In genomic region chr1:235932090-235932510, GRCh38 we compare ENCODE assay signal across 13 cellular contexts.
A peak's percentile ranks its signal among the peaks of the same experiment; 100 is the strongest.
DNase-seq lines count a peak whose midpoint lies in the region; ATAC-seq and TF ChIP-seq lines count a peak whose summit lies in the region.
"Had no signal": no experiment of that assay in that cellular context is flagged by ENCODE, and none has a peak within 500 bp of the region (broad histone marks: within the 10 kb centered on the region; RNA-seq: fewer than 3 reads in every experiment).

No MANE protein-coding gene starts in this region.

- H3K27ac ChIP-seq in breast epithelium (peak overlapping the region; percentile 65 to 76), H9 (ENCODE audit: insufficient read length, low read depth, low read length) (no peak overlapping the region)
- H3K27ac ChIP-seq: ascending aorta, SK-N-MC had no signal

- DNase-seq in MV-4-11 (lab: John Stamatoyannopoulos, UW), result peak; percentile 73
- DNase-seq in breast epithelium (ENCODE audit: low spot score in 2 of 2), result peak in 1 of 2 donors; percentile 50
- no peak for DNase-seq in stimulated activated naive B cell treated with anti-CD40 and anti-IgM and Interleukin-4, amounts not matched to agents 10 μg/mL and 1 μg/mL and 100 μg/mL, for 72 hours
- DNase-seq in H9, result no peak
- no peak for DNase-seq in stimulated activated CD4-positive, alpha-beta T cell treated with anti-CD3 and anti-CD28 coated beads, Interleukin-4, amount 100 ng/mL, for 24 hours
- DNase-seq in HFFc6, result no peak
- DNase-seq: DMS79 treated with DMSO at 0.1 percent for 48 hours, kidney, NCI-H1105 had no signal

- H3K23ac ChIP-seq in H9 (ENCODE audit: insufficient read length, low read depth, low read length), result no peak overlapping the region

- H3K4me2 ChIP-seq in H9 (ENCODE audit: insufficient read depth, insufficient read length, low read length), result no peak overlapping the region

- H3K4me3 Mint-ChIP-seq in stimulated activated naive B cell treated with anti-CD40 and anti-IgM and Interleukin-4, amounts not matched to agents 10 μg/mL and 1 μg/mL and 100 μg/mL, for 72 hours, result peak overlapping the region; percentile 52 to 55
- H3K4me3 Mint-ChIP-seq in H9 (no peak overlapping the region), HFFc6 (no peak overlapping the region)

- H2BK12ac ChIP-seq in H9 (ENCODE audit: insufficient read length, low read depth, low read length), result no peak overlapping the region

- H3K18ac ChIP-seq in H9 (ENCODE audit: insufficient read length, low read depth, low read length), result no peak overlapping the region

- TF ChIP-seq POLR2A in breast epithelium (IDR thresholded peaks at IDR 0.05), result no peak

- no peak overlapping the region for H3K56ac ChIP-seq in H9 (ENCODE audit: insufficient read length, low read depth, low read length)

- H3K27ac Mint-ChIP-seq in stimulated activated naive B cell treated with anti-CD40 and anti-IgM and Interleukin-4, amounts not matched to agents 10 μg/mL and 1 μg/mL and 100 μg/mL, for 72 hours, result no peak overlapping the region
- H3K27ac Mint-ChIP-seq in H9 (peak overlapping the region in 1 of 3 experiments; percentile 67; a peak in 2 of 7 replicates), HFFc6 (no peak overlapping the region)

- intact Hi-C loops in breast epithelium (cut with DNase I; ENCODE audit: low total_unique reads), result no loop called here

- H3K79me1 ChIP-seq in H9 (ENCODE audit: insufficient read depth, low read depth, low read length, poor library complexity, severe bottlenecking), result no peaks in the 10 kb centered on the region

- H4K91ac ChIP-seq in H9 (ENCODE audit: insufficient read length, low read depth, low read length), result no peak overlapping the region

- no peaks in the 10 kb centered on the region for H3K79me2 ChIP-seq in H9 (ENCODE audit: insufficient read depth, low read length)

- no peak for TF ChIP-seq CTCF in breast epithelium (IDR thresholded peaks at IDR 0.05)
- TF ChIP-seq CTCF in H9 (conservative IDR thresholded peaks at IDR 0.05), result no peak
- TF ChIP-seq CTCF in HFFc6 (IDR thresholded peaks at IDR 0.05), result no peak

- H4K8ac ChIP-seq in H9 (replicated peaks; ENCODE audit: insufficient read length, low read depth, low read length), result no peak overlapping the region

- no peaks in the 10 kb centered on the region for H3K9me3 Mint-ChIP-seq in stimulated activated naive B cell treated with anti-CD40 and anti-IgM and Interleukin-4, amounts not matched to agents 10 μg/mL and 1 μg/mL and 100 μg/mL, for 72 hours
- H3K9me3 Mint-ChIP-seq in H9 (no peaks in the 10 kb centered on the region), HFFc6 (no peaks in the 10 kb centered on the region)

- H3K9ac ChIP-seq in H9 (ENCODE audit: extremely low read depth, insufficient read length, low read length), result no peak overlapping the region

- no peak overlapping the region for H3T11ph ChIP-seq in H9 (ENCODE audit: low read length)

- peaks cover 0 to under 1% of the 10 kb centered on the region in 2 donors for H3K36me3 Mint-ChIP-seq in stimulated activated naive B cell treated with anti-CD40 and anti-IgM and Interleukin-4, amounts not matched to agents 10 μg/mL and 1 μg/mL and 100 μg/mL, for 72 hours
- H3K36me3 Mint-ChIP-seq in H9 (ENCODE audit: insufficient read depth in 1 of 3, low read depth in 3 of 3) (no peaks in the 10 kb centered on the region), HFFc6 (ENCODE audit: low read depth) (no peaks in the 10 kb centered on the region)

- H2AFZ ChIP-seq in H9 (ENCODE audit: low read length), result no peak overlapping the region

- H3K4me1 ChIP-seq in breast epithelium (no peaks in the 10 kb centered on the region), H9 (ENCODE audit: insufficient read depth, low read length) (no peaks in the 10 kb centered on the region)

- no peak overlapping the region for H2BK5ac ChIP-seq in H9 (ENCODE audit: insufficient read length, low read length)

- H2AK5ac ChIP-seq in H9 (ENCODE audit: insufficient read length, low read length), result no peak overlapping the region

- no peaks in the 10 kb centered on the region for H3K27me3 Mint-ChIP-seq in stimulated activated naive B cell treated with anti-CD40 and anti-IgM and Interleukin-4, amounts not matched to agents 10 μg/mL and 1 μg/mL and 100 μg/mL, for 72 hours
- H3K27me3 Mint-ChIP-seq in H9 (ENCODE audit: low read depth) (peaks cover 12% of the 10 kb centered on the region), HFFc6 (ENCODE audit: insufficient read depth) (peaks cover 3% of the 10 kb centered on the region)

- no peaks in the 10 kb centered on the region for H3K27me3 ChIP-seq in breast epithelium
- no peaks in the 10 kb centered on the region for H3K27me3 ChIP-seq in H9 (ENCODE audit: insufficient read depth, low read length)
- H3K27me3 ChIP-seq: ascending aorta had no signal

- H4K20me1 ChIP-seq in H9 (ENCODE audit: control insufficient read depth, insufficient read depth, insufficient read length), result no peaks in the 10 kb centered on the region

- H3K4ac ChIP-seq in H9 (ENCODE audit: low read depth, low read length), result no peak overlapping the region

- peaks cover 51 to 79% of the 10 kb centered on the region in 2 donors for H3K4me1 Mint-ChIP-seq in stimulated activated naive B cell treated with anti-CD40 and anti-IgM and Interleukin-4, amounts not matched to agents 10 μg/mL and 1 μg/mL and 100 μg/mL, for 72 hours
- H3K4me1 Mint-ChIP-seq in H9, result peaks cover 9 to 21% of the 10 kb centered on the region in 2 experiments
- no peaks in the 10 kb centered on the region for H3K4me1 Mint-ChIP-seq in HFFc6 (ENCODE audit: low read depth)

- H3K4me3 ChIP-seq in breast epithelium, result no peak overlapping the region
- H3K4me3 ChIP-seq: ascending aorta, SK-N-MC had no signal

- no peak overlapping the region; the same call in 1 of the 2 replicates for H3K14ac ChIP-seq in H9 (ENCODE audit: insufficient read depth, low read length)

- ATAC-seq in GM21619 (IDR thresholded peaks at IDR 0.05; ENCODE audit: unreplicated experiment) (peak; percentile 71), HG02588 (IDR thresholded peaks at IDR 0.05; ENCODE audit: unreplicated experiment) (no peak)
- ATAC-seq in stimulated activated naive B cell treated with anti-CD40 and anti-IgM and Interleukin-4, amounts not matched to agents 10 μg/mL and 1 μg/mL and 100 μg/mL, for 72 hours (replicated peaks), result peak; percentile 85 to 90

- H2BK15ac ChIP-seq in H9 (ENCODE audit: low read depth, low read length), result no peak overlapping the region

- H2BK20ac ChIP-seq in H9 (ENCODE audit: low read depth, low read length, poor library complexity, severe bottlenecking), result no peak overlapping the region

- no peak overlapping the region for H4K5ac ChIP-seq in H9 (ENCODE audit: insufficient read length, low read depth, low read length)

- no peaks in the 10 kb centered on the region for H3K23me2 ChIP-seq in H9 (ENCODE audit: insufficient read length, low read depth, low read length, poor library complexity, severe bottlenecking)

- no peak overlapping the region for H2BK120ac ChIP-seq in H9 (ENCODE audit: low read depth, low read length, poor library complexity, severe bottlenecking)

- no peaks in the 10 kb centered on the region for H3K9me3 ChIP-seq in breast epithelium
- H3K9me3 ChIP-seq in H9 (ENCODE audit: control insufficient read depth, low read depth, low read length), result no peaks in the 10 kb centered on the region
- H3K9me3 ChIP-seq: ascending aorta had no signal

- H3K36me3 ChIP-seq in breast epithelium, result no peaks in the 10 kb centered on the region
- H3K36me3 ChIP-seq: ascending aorta had no signal

- no CpG with 5 or more reads among the region's 8 CpGs for WGBS in H9 (ENCODE audit: extremely low coverage, insufficient read length, low lambda C conversion rate)

Comparison
In these comparisons a context has a peak if more than half of its experiments do, and no peak if none do; other contexts are left out.
1. H3K4me3 Mint-ChIP-seq: peak in stimulated activated naive B cell treated with anti-CD40 and anti-IgM and Interleukin-4, amounts not matched to agents 10 μg/mL and 1 μg/mL and 100 μg/mL, for 72 hours (2 of 2); none in H9 (0 of 2) and HFFc6 (single experiment).